ENCODE assay signal across 4 cellular contexts in genomic region chr10:68804692-68805091, GRCh38.
A peak's percentile ranks its signal among the peaks of the same experiment; 100 is the strongest.
TF ChIP-seq lines count a peak whose summit lies in the region.

No MANE protein-coding gene starts in this region.

TF ChIP-seq in HepG2, 621 proteins besides CTCF, POLR2A, EP300 and RAD21 (continues in another document):
- TF ChIP-seq ZNF629 (CRISPR knock-in tag; conservative IDR thresholded peaks at IDR 0.05), result peak; percentile 87
- TF ChIP-seq SP5 (CRISPR knock-in tag; IDR thresholded peaks at IDR 0.05; ENCODE audit: borderline replicate concordance, low read depth), result no peak
- no peak for TF ChIP-seq ZGPAT (CRISPR knock-in tag; IDR thresholded peaks at IDR 0.05)
- no peak for TF ChIP-seq KMT2A (CRISPR knock-in tag; IDR thresholded peaks at IDR 0.05)
- no peak for TF ChIP-seq THAP11 (CRISPR knock-in tag; IDR thresholded peaks at IDR 0.05)
- no peak for TF ChIP-seq TGIF2 (CRISPR knock-in tag; IDR thresholded peaks at IDR 0.05)
- TF ChIP-seq ZNF10 (CRISPR knock-in tag; IDR thresholded peaks at IDR 0.05; ENCODE audit: borderline replicate concordance, low read depth), result no peak

TF ChIP-seq in HCT116, 20 proteins besides CTCF, POLR2A, EP300 and RAD21:
- TF ChIP-seq CEBPB (IDR thresholded peaks at IDR 0.05; ENCODE audit: low read depth), result no peak
- no peak for TF ChIP-seq EGR1 (IDR thresholded peaks at IDR 0.05; ENCODE audit: low read depth)
- no peak for TF ChIP-seq POLR2AphosphoS5 (IDR thresholded peaks at IDR 0.05; ENCODE audit: low read depth, low read length)
- TF ChIP-seq SIN3A (IDR thresholded peaks at IDR 0.05; ENCODE audit: low read depth), result no peak
- no peak for TF ChIP-seq ZNF274 (IDR thresholded peaks at IDR 0.05; ENCODE audit: low read depth, low read length)
- no peak for TF ChIP-seq CBX3 (IDR thresholded peaks at IDR 0.05; ENCODE audit: low read depth)
- no peak for TF ChIP-seq YY1 (IDR thresholded peaks at IDR 0.05; ENCODE audit: extremely low read depth, insufficient replicate concordance, low read depth, low read length)
- TF ChIP-seq ZFX (IDR thresholded peaks at IDR 0.05), result no peak
TF ChIP-seq in HCT116: peak in this region for 0.

TF ChIP-seq in K562, 482 proteins besides CTCF, POLR2A, EP300 and RAD21:
- peak; percentile 44 to 64; a peak in 2 of 4 replicates for TF ChIP-seq KDM1A (IDR thresholded peaks at IDR 0.05)
- TF ChIP-seq CHD4 (IDR thresholded peaks at IDR 0.05; ENCODE audit: insufficient read depth, insufficient replicate concordance, low read depth, low read length, poor library complexity, severe bottlenecking), result peak; percentile 22
- TF ChIP-seq ADNP (tag; IDR thresholded peaks at IDR 0.05), result 0 out of 2 replicates have a peak, but pooled peaks have one; percentile 55
- TF ChIP-seq RBM25 (IDR thresholded peaks at IDR 0.05; ENCODE audit: low read depth, low read length, severe bottlenecking), result peak; percentile 95
- 0 out of 4 replicates have a peak, but pooled peaks of 1 of the 2 experiments have one; percentile 8 for TF ChIP-seq RCOR1 (IDR thresholded peaks at IDR 0.05; ENCODE audit: borderline replicate concordance in 1 of 2, low read depth in 2 of 2, low read length in 2 of 2)
- no peak for TF ChIP-seq ZNF395 (CRISPR knock-in tag; IDR thresholded peaks at IDR 0.05)
- TF ChIP-seq NCOR1 (IDR thresholded peaks at IDR 0.05), result no peak
- TF ChIP-seq BCOR (IDR thresholded peaks at IDR 0.05), result peak; percentile 83

TF ChIP-seq in H1, 55 proteins besides CTCF, POLR2A, EP300 and RAD21:
- TF ChIP-seq CHD7 (IDR thresholded peaks at IDR 0.05; ENCODE audit: insufficient replicate concordance, low read length), result no peak
- no peak for TF ChIP-seq ATF3 (IDR thresholded peaks at IDR 0.05; ENCODE audit: insufficient read depth, low read depth, low read length)
- TF ChIP-seq KDM1A (IDR thresholded peaks at IDR 0.05; ENCODE audit: borderline replicate concordance, low read length), result 0 out of 2 replicates have a peak, but pooled peaks have one; percentile 21
TF ChIP-seq in H1: peak in this region for 1.
